Comparison of ENCODE assay signal across 1 cellular context in genomic region chr20:346033-346639, GRCh38.
TF ChIP-seq lines count a peak whose summit lies in the region.

No MANE protein-coding gene starts in this region.

TF ChIP-seq in IMR-90, 13 proteins besides CTCF, POLR2A, EP300 and RAD21:
- no peak for TF ChIP-seq MAFK (IDR thresholded peaks at IDR 0.05; ENCODE audit: low read depth, low read length)
- TF ChIP-seq RCOR1 (IDR thresholded peaks at IDR 0.05; ENCODE audit: insufficient replicate concordance, low read length) = no peak
- no peak for TF ChIP-seq MAZ (IDR thresholded peaks at IDR 0.05; ENCODE audit: borderline replicate concordance, low read depth, low read length)
- TF ChIP-seq NFE2L2 (IDR thresholded peaks at IDR 0.05; ENCODE audit: low read depth, low read length) = no peak
- TF ChIP-seq USF2 (IDR thresholded peaks at IDR 0.05; ENCODE audit: low read depth, low read length) = no peak
- TF ChIP-seq SMC3 (IDR thresholded peaks at IDR 0.05; ENCODE audit: low read depth, low read length) = no peak
- no peak for TF ChIP-seq ELK1 (IDR thresholded peaks at IDR 0.05; ENCODE audit: borderline replicate concordance, low read depth, low read length)
- TF ChIP-seq FOS (IDR thresholded peaks at IDR 0.05; ENCODE audit: low read depth, low read length) = no peak
- no peak for TF ChIP-seq BHLHE40 (IDR thresholded peaks at IDR 0.05; ENCODE audit: low read depth, low read length)
- no peak for TF ChIP-seq RFX5 (IDR thresholded peaks at IDR 0.05; ENCODE audit: low read depth, low read length)
- TF ChIP-seq CEBPB (IDR thresholded peaks at IDR 0.05; ENCODE audit: low read depth, low read length) = no peak
- TF ChIP-seq MXI1 (IDR thresholded peaks at IDR 0.05; ENCODE audit: borderline replicate concordance, low read depth, low read length) = no peak
- TF ChIP-seq CHD1 (IDR thresholded peaks at IDR 0.05; ENCODE audit: low read depth, low read length) = no peak
